ENCODE assay signal across 18 cellular contexts in genomic region chr22:19011075-19011474, GRCh38.
DNase-seq lines count a peak whose midpoint lies in the region; ATAC-seq, FAIRE-seq and TF ChIP-seq lines count a peak whose summit lies in the region.
"Had no signal": no experiment of that assay in that cellular context is flagged by ENCODE, and none has a peak within 500 bp of the region (broad histone marks: within the 10 kb centered on the region; RNA-seq: fewer than 3 reads in every experiment).

No MANE protein-coding gene starts in this region.

- no peak for FAIRE-seq in bronchial epithelial cell (lab: Jason Lieb, UNC)

- no peaks in the 10 kb centered on the region for H3K36me3 ChIP-seq in bronchial epithelial cell (ENCODE audit: control insufficient read depth, insufficient read depth, low read length)
- H3K36me3 ChIP-seq: HAP-1 had no signal

- no peaks in the 10 kb centered on the region for H3K27me3 ChIP-seq in bronchial epithelial cell (ENCODE audit: control insufficient read depth, insufficient read depth, low read length)

- H3K4me3 ChIP-seq in bronchial epithelial cell (ENCODE audit: low read depth, low read length), result no peak overlapping the region
- H3K4me3 ChIP-seq: GM23338, HAP-1 had no signal

- TF ChIP-seq CTCF in bronchial epithelial cell (IDR thresholded peaks at IDR 0.05; ENCODE audit: insufficient read depth, low read length, severe bottlenecking), result no peak

- ATAC-seq in HG03045 (IDR thresholded peaks at IDR 0.05; ENCODE audit: unreplicated experiment) (no peak), HG03280 (IDR thresholded peaks at IDR 0.05; ENCODE audit: unreplicated experiment) (no peak)
- ATAC-seq: GM23338 had no signal

- peak; percentile 9 for DNase-seq in NCI-H1436 treated with DMSO at 0.1 percent for 48 hours (lab: John Stamatoyannopoulos, UW)
- DNase-seq in NCI-H1436 (lab: John Stamatoyannopoulos, UW), result no peak
- DNase-seq in NCI-H774 (lab: John Stamatoyannopoulos, UW), result peak; percentile 15
- peak; percentile 66 for DNase-seq in bronchial epithelial cell (ENCODE audit: low read depth)
- DNase-seq in 8988T, result no peak
- DNase-seq in stimulated activated CD4-positive, alpha-beta T cell treated with anti-CD3 and anti-CD28 coated beads, Interleukin-1b, Interleukin-23, amount 100 ng/mL, for 48 hours, result no peak
- DNase-seq: DMS79 treated with DMSO at 0.1 percent for 48 hours, MV-4-11, NCI-H1105 treated with DMSO at 0.1 percent for 48 hours, NCI-H187 treated with DMSO at 0.1 percent for 48 hours, NCI-H82, SIG-M5, SK-N-SH, T-helper 2 cell had no signal

Comparison
In these comparisons a context has a peak if more than half of its experiments do, and no peak if none do; other contexts are left out.
1. DNase-seq: peak in NCI-H1436 treated with DMSO at 0.1 percent for 48 hours (single experiment), NCI-H774 (single experiment) and bronchial epithelial cell (single experiment); none in NCI-H1436 (single experiment), 8988T (single experiment) and stimulated activated CD4-positive, alpha-beta T cell treated with anti-CD3 and anti-CD28 coated beads, Interleukin-1b, Interleukin-23, amount 100 ng/mL, for 48 hours (single experiment).